11 cellular contexts compared by ENCODE assay signal in genomic region chr1:169090900-169091311, GRCh38. TPM values are rescaled to one million over a fixed set of nuclear protein-coding genes. Genes with fewer than 3 reads are reported as not detected.
DNase-seq lines count a peak whose midpoint lies in the region; ATAC-seq and TF ChIP-seq lines count a peak whose summit lies in the region.
"Had no signal": no experiment of that assay in that cellular context is flagged by ENCODE, and none has a peak within 500 bp of the region (broad histone marks: within the 10 kb centered on the region; RNA-seq: fewer than 3 reads in every experiment).

No MANE protein-coding gene starts in this region.

- no peaks in the 10 kb centered on the region for H3K9me3 Mint-ChIP-seq in activated CD4-positive, alpha-beta T cell treated with anti-CD3 and anti-CD28 coated beads for 36 hours (ENCODE audit: low read depth)
- H3K9me3 Mint-ChIP-seq in stimulated activated naive CD8-positive, alpha-beta T cell treated with anti-CD3 and anti-CD28 coated beads, Interleukin-15, amount 100 ng/mL, for 72 hours: no peaks in the 10 kb centered on the region
- no peaks in the 10 kb centered on the region for H3K9me3 Mint-ChIP-seq in WTC11
- H3K9me3 Mint-ChIP-seq: natural killer cell had no signal

- peaks cover 15% of the 10 kb centered on the region for H3K4me1 Mint-ChIP-seq in activated CD4-positive, alpha-beta T cell treated with anti-CD3 and anti-CD28 coated beads for 36 hours
- H3K4me1 Mint-ChIP-seq in stimulated activated naive CD8-positive, alpha-beta T cell treated with anti-CD3 and anti-CD28 coated beads, Interleukin-15, amount 100 ng/mL, for 72 hours: peaks cover 11% of the 10 kb centered on the region
- H3K4me1 Mint-ChIP-seq in WTC11: peaks cover 7% of the 10 kb centered on the region

- TF ChIP-seq CTCF in WTC11 (IDR thresholded peaks at IDR 0.05): no peak

- CTCF ChIA-PET in activated CD4-positive, alpha-beta T cell treated with anti-CD3 and anti-CD28 coated beads for 36 hours (lab: Charles Lee): interaction anchor here (0.6 to 1.4 kb wide), 3 partner anchors 40 to 938 kb away, joined by 3 to 4 read pairs (median 3); no protein-coding TSS in a partner anchor
- CTCF ChIA-PET in WTC11 (lab: Charles Lee): no interaction called here

- DNase-seq in activated CD4-positive, alpha-beta T cell treated with anti-CD3 and anti-CD28 coated beads for 36 hours: no peak
- DNase-seq in activated CD4-positive, alpha-beta T cell treated with anti-CD3 and anti-CD28 coated beads, Interleukin-2, amount 50 U/mL, for 4 hours: no peak
- DNase-seq in stimulated activated naive CD8-positive, alpha-beta T cell treated with anti-CD3 and anti-CD28 coated beads, Interleukin-15, amount 100 ng/mL, for 72 hours: no peak
- DNase-seq in iPS-NIHi7 (ENCODE audit: extremely low spot score) (no peak), WTC11 (ENCODE audit: low spot score) (no peak), NCI-H146 treated with DMSO at 0.1 percent for 48 hours (lab: John Stamatoyannopoulos, UW; ENCODE audit: unreplicated experiment) (no peak)
- DNase-seq: 8988T; activated CD8-positive, alpha-beta T cell treated with anti-CD3 and anti-CD28 coated beads for 36 hours; natural killer cell had no signal

- peaks cover 7% of the 10 kb centered on the region for H3K27me3 Mint-ChIP-seq in activated CD4-positive, alpha-beta T cell treated with anti-CD3 and anti-CD28 coated beads for 36 hours
- H3K27me3 Mint-ChIP-seq in stimulated activated naive CD8-positive, alpha-beta T cell treated with anti-CD3 and anti-CD28 coated beads, Interleukin-15, amount 100 ng/mL, for 72 hours: no peaks in the 10 kb centered on the region
- H3K27me3 Mint-ChIP-seq in WTC11 (ENCODE audit: low read depth): no peaks in the 10 kb centered on the region
- H3K27me3 Mint-ChIP-seq: activated CD8-positive, alpha-beta T cell treated with anti-CD3 and anti-CD28 coated beads for 36 hours had no signal

- H3K4me3 Mint-ChIP-seq in activated CD4-positive, alpha-beta T cell treated with anti-CD3 and anti-CD28 coated beads for 36 hours: no peak overlapping the region
- no peak overlapping the region for H3K4me3 Mint-ChIP-seq in stimulated activated naive CD8-positive, alpha-beta T cell treated with anti-CD3 and anti-CD28 coated beads, Interleukin-15, amount 100 ng/mL, for 72 hours
- H3K4me3 Mint-ChIP-seq in WTC11: no peak overlapping the region
- H3K4me3 Mint-ChIP-seq: activated CD8-positive, alpha-beta T cell treated with anti-CD3 and anti-CD28 coated beads for 36 hours; natural killer cell had no signal

- POLR2A ChIA-PET in activated CD4-positive, alpha-beta T cell treated with anti-CD3 and anti-CD28 coated beads for 36 hours (lab: Charles Lee): interaction anchor here (0.7 kb wide), 1 partner anchor 440 kb away, joined by 4 read pairs; no protein-coding TSS in a partner anchor
- POLR2A ChIA-PET in WTC11 (lab: Charles Lee): no interaction called here

- ATAC-seq in activated CD4-positive, alpha-beta T cell treated with anti-CD3 and anti-CD28 coated beads for 36 hours: peak; percentile 37
- ATAC-seq in HG02678 (IDR thresholded peaks at IDR 0.05; ENCODE audit: unreplicated experiment) (peak; percentile 48), HG03520 (IDR thresholded peaks at IDR 0.05; ENCODE audit: unreplicated experiment) (peak; percentile 44), WTC11 (no peak)
- peak; percentile 52 for ATAC-seq in stimulated activated naive CD8-positive, alpha-beta T cell treated with anti-CD3 and anti-CD28 coated beads, Interleukin-15, amount 100 ng/mL, for 72 hours

- no peaks in the 10 kb centered on the region for H3K36me3 Mint-ChIP-seq in activated CD4-positive, alpha-beta T cell treated with anti-CD3 and anti-CD28 coated beads for 36 hours (ENCODE audit: low read depth)
- H3K36me3 Mint-ChIP-seq in WTC11: no peaks in the 10 kb centered on the region
- H3K36me3 Mint-ChIP-seq: natural killer cell had no signal

- intact Hi-C loops in activated CD4-positive, alpha-beta T cell treated with anti-CD3 and anti-CD28 coated beads for 36 hours (cut with DNase I, micrococcal nuclease): no loop called here

- no peak overlapping the region for H3K27ac Mint-ChIP-seq in activated CD4-positive, alpha-beta T cell treated with anti-CD3 and anti-CD28 coated beads for 36 hours
- no peak overlapping the region for H3K27ac Mint-ChIP-seq in stimulated activated naive CD8-positive, alpha-beta T cell treated with anti-CD3 and anti-CD28 coated beads, Interleukin-15, amount 100 ng/mL, for 72 hours
- no peak overlapping the region for H3K27ac Mint-ChIP-seq in WTC11
- H3K27ac Mint-ChIP-seq: activated CD8-positive, alpha-beta T cell treated with anti-CD3 and anti-CD28 coated beads for 36 hours; natural killer cell had no signal

TF ChIP-seq in WTC11, 78 proteins besides CTCF, POLR2A, EP300 and RAD21:
- TF ChIP-seq E2F5 (CRISPR knock-in tag; IDR thresholded peaks at IDR 0.05) (no peak), CREB1 (CRISPR knock-in tag; IDR thresholded peaks at IDR 0.05) (no peak), TCF7 (CRISPR knock-in tag; IDR thresholded peaks at IDR 0.05; ENCODE audit: low read depth) (no peak), ZNF281 (CRISPR knock-in tag; IDR thresholded peaks at IDR 0.05) (no peak), NR3C1 (CRISPR knock-in tag; conservative IDR thresholded peaks at IDR 0.05; ENCODE audit: low read depth) (no peak), ZNF425 (CRISPR knock-in tag; conservative IDR thresholded peaks at IDR 0.05) (no peak), ZMAT4 (CRISPR knock-in tag; IDR thresholded peaks at IDR 0.05) (no peak), ZNF232 (CRISPR knock-in tag; IDR thresholded peaks at IDR 0.05) (no peak)
- TF ChIP-seq, protein P1, sequence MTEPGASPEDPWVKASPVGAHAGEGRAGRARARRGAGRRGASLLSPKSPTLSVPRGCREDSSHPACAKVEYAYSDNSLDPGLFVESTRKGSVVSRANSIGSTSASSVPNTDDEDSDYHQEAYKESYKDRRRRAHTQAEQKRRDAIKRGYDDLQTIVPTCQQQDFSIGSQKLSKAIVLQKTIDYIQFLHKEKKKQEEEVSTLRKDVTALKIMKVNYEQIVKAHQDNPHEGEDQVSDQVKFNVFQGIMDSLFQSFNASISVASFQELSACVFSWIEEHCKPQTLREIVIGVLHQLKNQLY (CRISPR knock-in tag; IDR thresholded peaks at IDR 0.05): no peak

RNA-seq across cellular contexts. Expression of gene ATP1B1, which starts 15.6 kb away (rescaled TPM):
- total RNA-seq in activated CD4-positive, alpha-beta T cell treated with anti-CD3 and anti-CD28 coated beads for 36 hours: 1 to 10 TPM; 2.9 to 3.3 TPM
- total RNA-seq in WTC11 (2021): 40.7 to 41.9 TPM (median 41.8 TPM) in 3 replicates
